Comparison of ENCODE assay signal across 3 cellular contexts in the genomic region with DNA sequence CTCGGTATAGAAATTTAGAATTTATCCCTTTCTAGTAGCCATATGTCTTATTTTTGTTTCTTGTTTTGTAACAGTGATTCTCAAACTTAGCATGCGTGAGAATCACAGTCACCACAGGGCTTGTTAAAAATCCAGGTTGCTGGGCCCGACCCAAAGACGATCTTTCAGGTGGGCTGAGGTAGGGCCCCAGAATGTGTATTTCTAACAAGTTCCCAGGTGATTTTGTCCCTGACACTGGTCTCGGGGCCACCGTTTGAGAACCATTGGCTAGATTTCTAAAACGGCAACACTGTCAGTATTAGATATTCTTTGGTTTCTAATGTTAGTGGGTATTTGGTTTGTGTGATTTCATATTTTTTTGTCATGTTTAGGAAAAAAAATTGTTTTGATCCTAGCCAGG.
A peak's percentile ranks its signal among the peaks of the same experiment; 100 is the strongest.
TF ChIP-seq lines count a peak whose summit lies in the region.

No MANE protein-coding gene starts in this region.

TF ChIP-seq in HEK293, 187 proteins besides CTCF, POLR2A, EP300 and RAD21:
- peak; percentile 68 for TF ChIP-seq ZBTB20 (tag by site-specific recombination; IDR thresholded peaks at IDR 0.05)
- TF ChIP-seq, protein P1, sequence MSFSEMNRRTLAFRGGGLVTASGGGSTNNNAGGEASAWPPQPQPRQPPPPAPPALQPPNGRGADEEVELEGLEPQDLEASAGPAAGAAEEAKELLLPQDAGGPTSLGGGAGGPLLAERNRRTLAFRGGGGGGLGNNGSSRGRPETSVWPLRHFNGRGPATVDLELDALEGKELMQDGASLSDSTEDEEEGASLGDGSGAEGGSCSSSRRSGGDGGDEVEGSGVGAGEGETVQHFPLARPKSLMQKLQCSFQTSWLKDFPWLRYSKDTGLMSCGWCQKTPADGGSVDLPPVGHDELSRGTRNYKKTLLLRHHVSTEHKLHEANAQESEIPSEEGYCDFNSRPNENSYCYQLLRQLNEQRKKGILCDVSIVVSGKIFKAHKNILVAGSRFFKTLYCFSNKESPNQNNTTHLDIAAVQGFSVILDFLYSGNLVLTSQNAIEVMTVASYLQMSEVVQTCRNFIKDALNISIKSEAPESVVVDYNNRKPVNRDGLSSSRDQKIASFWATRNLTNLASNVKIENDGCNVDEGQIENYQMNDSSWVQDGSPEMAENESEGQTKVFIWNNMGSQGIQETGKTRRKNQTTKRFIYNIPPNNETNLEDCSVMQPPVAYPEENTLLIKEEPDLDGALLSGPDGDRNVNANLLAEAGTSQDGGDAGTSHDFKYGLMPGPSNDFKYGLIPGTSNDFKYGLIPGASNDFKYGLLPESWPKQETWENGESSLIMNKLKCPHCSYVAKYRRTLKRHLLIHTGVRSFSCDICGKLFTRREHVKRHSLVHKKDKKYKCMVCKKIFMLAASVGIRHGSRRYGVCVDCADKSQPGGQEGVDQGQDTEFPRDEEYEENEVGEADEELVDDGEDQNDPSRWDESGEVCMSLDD (tag by site-specific recombination; IDR thresholded peaks at IDR 0.05), result no peak

TF ChIP-seq in WTC11, 78 proteins besides CTCF, POLR2A, EP300 and RAD21:
- TF ChIP-seq FOXK1 (CRISPR knock-in tag; IDR thresholded peaks at IDR 0.05) (no peak), RORB (CRISPR knock-in tag; IDR thresholded peaks at IDR 0.05) (no peak), ZNF416 (CRISPR knock-in tag; IDR thresholded peaks at IDR 0.05) (no peak), ZNF671 (CRISPR knock-in tag; IDR thresholded peaks at IDR 0.05) (no peak)
- TF ChIP-seq, protein P2, sequence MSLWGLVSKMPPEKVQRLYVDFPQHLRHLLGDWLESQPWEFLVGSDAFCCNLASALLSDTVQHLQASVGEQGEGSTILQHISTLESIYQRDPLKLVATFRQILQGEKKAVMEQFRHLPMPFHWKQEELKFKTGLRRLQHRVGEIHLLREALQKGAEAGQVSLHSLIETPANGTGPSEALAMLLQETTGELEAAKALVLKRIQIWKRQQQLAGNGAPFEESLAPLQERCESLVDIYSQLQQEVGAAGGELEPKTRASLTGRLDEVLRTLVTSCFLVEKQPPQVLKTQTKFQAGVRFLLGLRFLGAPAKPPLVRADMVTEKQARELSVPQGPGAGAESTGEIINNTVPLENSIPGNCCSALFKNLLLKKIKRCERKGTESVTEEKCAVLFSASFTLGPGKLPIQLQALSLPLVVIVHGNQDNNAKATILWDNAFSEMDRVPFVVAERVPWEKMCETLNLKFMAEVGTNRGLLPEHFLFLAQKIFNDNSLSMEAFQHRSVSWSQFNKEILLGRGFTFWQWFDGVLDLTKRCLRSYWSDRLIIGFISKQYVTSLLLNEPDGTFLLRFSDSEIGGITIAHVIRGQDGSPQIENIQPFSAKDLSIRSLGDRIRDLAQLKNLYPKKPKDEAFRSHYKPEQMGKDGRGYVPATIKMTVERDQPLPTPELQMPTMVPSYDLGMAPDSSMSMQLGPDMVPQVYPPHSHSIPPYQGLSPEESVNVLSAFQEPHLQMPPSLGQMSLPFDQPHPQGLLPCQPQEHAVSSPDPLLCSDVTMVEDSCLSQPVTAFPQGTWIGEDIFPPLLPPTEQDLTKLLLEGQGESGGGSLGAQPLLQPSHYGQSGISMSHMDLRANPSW (CRISPR knock-in tag; conservative IDR thresholded peaks at IDR 0.05; ENCODE audit: low read depth), result no peak
- TF ChIP-seq, protein P3, sequence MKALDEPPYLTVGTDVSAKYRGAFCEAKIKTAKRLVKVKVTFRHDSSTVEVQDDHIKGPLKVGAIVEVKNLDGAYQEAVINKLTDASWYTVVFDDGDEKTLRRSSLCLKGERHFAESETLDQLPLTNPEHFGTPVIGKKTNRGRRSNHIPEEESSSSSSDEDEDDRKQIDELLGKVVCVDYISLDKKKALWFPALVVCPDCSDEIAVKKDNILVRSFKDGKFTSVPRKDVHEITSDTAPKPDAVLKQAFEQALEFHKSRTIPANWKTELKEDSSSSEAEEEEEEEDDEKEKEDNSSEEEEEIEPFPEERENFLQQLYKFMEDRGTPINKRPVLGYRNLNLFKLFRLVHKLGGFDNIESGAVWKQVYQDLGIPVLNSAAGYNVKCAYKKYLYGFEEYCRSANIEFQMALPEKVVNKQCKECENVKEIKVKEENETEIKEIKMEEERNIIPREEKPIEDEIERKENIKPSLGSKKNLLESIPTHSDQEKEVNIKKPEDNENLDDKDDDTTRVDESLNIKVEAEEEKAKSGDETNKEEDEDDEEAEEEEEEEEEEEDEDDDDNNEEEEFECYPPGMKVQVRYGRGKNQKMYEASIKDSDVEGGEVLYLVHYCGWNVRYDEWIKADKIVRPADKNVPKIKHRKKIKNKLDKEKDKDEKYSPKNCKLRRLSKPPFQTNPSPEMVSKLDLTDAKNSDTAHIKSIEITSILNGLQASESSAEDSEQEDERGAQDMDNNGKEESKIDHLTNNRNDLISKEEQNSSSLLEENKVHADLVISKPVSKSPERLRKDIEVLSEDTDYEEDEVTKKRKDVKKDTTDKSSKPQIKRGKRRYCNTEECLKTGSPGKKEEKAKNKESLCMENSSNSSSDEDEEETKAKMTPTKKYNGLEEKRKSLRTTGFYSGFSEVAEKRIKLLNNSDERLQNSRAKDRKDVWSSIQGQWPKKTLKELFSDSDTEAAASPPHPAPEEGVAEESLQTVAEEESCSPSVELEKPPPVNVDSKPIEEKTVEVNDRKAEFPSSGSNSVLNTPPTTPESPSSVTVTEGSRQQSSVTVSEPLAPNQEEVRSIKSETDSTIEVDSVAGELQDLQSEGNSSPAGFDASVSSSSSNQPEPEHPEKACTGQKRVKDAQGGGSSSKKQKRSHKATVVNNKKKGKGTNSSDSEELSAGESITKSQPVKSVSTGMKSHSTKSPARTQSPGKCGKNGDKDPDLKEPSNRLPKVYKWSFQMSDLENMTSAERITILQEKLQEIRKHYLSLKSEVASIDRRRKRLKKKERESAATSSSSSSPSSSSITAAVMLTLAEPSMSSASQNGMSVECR (CRISPR knock-in tag; IDR thresholded peaks at IDR 0.05; ENCODE audit: borderline replicate concordance), result no peak

TF ChIP-seq in H1, 55 proteins besides CTCF, POLR2A, EP300 and RAD21:
- TF ChIP-seq, protein P4, sequence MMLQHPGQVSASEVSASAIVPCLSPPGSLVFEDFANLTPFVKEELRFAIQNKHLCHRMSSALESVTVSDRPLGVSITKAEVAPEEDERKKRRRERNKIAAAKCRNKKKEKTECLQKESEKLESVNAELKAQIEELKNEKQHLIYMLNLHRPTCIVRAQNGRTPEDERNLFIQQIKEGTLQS (IDR thresholded peaks at IDR 0.05; ENCODE audit: insufficient read depth, low read depth, low read length), result peak; percentile 66; the same call in 1 of the 2 replicates
- no peak for TF ChIP-seq CTBP2 (IDR thresholded peaks at IDR 0.05; ENCODE audit: borderline replicate concordance, insufficient read depth, insufficient read length, low read length)
- TF ChIP-seq, protein P5, sequence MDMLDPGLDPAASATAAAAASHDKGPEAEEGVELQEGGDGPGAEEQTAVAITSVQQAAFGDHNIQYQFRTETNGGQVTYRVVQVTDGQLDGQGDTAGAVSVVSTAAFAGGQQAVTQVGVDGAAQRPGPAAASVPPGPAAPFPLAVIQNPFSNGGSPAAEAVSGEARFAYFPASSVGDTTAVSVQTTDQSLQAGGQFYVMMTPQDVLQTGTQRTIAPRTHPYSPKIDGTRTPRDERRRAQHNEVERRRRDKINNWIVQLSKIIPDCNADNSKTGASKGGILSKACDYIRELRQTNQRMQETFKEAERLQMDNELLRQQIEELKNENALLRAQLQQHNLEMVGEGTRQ (IDR thresholded peaks at IDR 0.05; ENCODE audit: low read length), result no peak
- no peak for TF ChIP-seq ZNF274 (IDR thresholded peaks at IDR 0.05; ENCODE audit: borderline replicate concordance, extremely low read depth, low read length)
